Comparison of ENCODE assay signal across 22 cellular contexts in the genomic region with DNA sequence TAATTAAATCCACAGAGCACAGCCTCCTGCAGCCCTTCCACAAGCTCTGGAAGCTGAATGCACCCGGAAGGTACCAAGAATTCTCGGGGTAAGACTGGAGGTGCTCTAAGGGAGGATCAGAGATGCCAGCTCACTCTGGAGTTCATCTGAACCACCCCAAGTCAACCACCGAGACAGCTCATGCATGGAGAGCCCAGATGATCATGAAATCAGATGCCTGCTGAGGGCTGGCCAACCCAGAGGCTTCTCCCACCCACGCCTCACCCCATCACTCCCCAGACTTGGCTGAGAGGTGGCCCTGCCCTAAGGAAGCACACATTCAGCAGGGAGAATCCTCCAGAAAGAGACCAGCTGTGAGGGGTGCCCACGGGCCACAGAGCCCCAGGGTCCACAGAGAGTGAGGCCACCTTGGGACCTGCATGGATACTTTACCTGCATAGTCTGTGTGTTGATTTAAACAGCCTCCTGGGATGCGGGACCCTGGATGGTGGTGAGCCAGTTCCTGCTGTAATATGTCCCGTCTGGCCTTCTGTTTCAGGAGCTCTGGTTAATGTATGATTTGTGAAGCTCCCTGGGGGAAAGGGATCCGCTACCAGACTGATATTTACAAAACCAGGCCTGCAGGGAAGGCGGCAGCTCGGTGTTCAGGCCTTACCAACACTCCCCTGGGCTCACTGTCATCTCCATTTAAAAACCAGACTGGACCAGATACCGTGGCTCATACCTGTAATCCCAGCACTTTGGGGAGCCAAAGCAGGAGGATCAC.
"Had no signal": no experiment of that assay in that cellular context is flagged by ENCODE, and none has a peak within 500 bp of the region (broad histone marks: within the 10 kb centered on the region; RNA-seq: fewer than 3 reads in every experiment).

No MANE protein-coding gene starts in this region.

- H3K4me1 ChIP-seq: suprapubic skin had no signal

- H3K36me3 ChIP-seq: neutrophil, suprapubic skin had no signal

- H3K4me3 Mint-ChIP-seq: activated CD4-positive, alpha-beta T cell treated with anti-CD3 and anti-CD28 coated beads, Interleukin-2, amount 10 ng/mL, durations not matched to agents 7 days and 5 days; activated naive CD8-positive, alpha-beta T cell treated with anti-CD3 and anti-CD28 coated beads for 36 hours; activated T-cell treated with anti-CD3 and anti-CD28 coated beads, Interleukin-2, amount 50 U/mL, for 72 hours; effector memory CD8-positive, alpha-beta T cell; memory B cell; naive thymus-derived CD4-positive, alpha-beta T cell; type B pancreatic cell had no signal

- H3K9me3 ChIP-seq: mucosa of descending colon, neutrophil, suprapubic skin had no signal

- H3K27ac ChIP-seq: neutrophil, skin epidermis, suprapubic skin had no signal

- H3K9me3 Mint-ChIP-seq: activated CD4-positive, alpha-beta T cell treated with anti-CD3 and anti-CD28 coated beads, Interleukin-2, amount 10 ng/mL, durations not matched to agents 7 days and 5 days; activated naive CD8-positive, alpha-beta T cell treated with anti-CD3 and anti-CD28 coated beads for 36 hours; activated T-cell treated with anti-CD3 and anti-CD28 coated beads, Interleukin-2, amount 50 U/mL, for 72 hours; effector memory CD8-positive, alpha-beta T cell; memory B cell; type B pancreatic cell had no signal

- H3K27me3 ChIP-seq: neutrophil had no signal

- H3K36me3 Mint-ChIP-seq: activated naive CD8-positive, alpha-beta T cell treated with anti-CD3 and anti-CD28 coated beads for 36 hours; naive thymus-derived CD4-positive, alpha-beta T cell; type B pancreatic cell had no signal

- H3K4me3 ChIP-seq: mucosa of descending colon, skin epidermis, suprapubic skin had no signal

- H3K4me1 Mint-ChIP-seq: activated CD4-positive, alpha-beta T cell treated with anti-CD3 and anti-CD28 coated beads, Interleukin-2, amount 10 ng/mL, durations not matched to agents 7 days and 5 days had no signal

- DNase-seq: activated CD4-positive, alpha-beta T cell treated with anti-CD3 and anti-CD28 coated beads, Interleukin-2, amount 10 ng/mL, durations not matched to agents 7 days and 5 days; activated CD4-positive, CD25-positive, alpha-beta regulatory T cell; activated CD8-positive, alpha-beta memory T cell treated with anti-CD3 and anti-CD28 coated beads, Interleukin-2, amount 50 U/mL, for 48 hours; activated gamma-delta T cell; activated naive CD8-positive, alpha-beta T cell treated with anti-CD3 and anti-CD28 coated beads for 36 hours; activated T-cell treated with anti-CD3 and anti-CD28 coated beads, Interleukin-2, amount 50 U/mL, for 72 hours; amygdala; dermis blood vessel endothelial cell; effector memory CD8-positive, alpha-beta T cell; foreskin melanocyte; mucosa of descending colon; naive thymus-derived CD4-positive, alpha-beta T cell; retina; stimulated activated CD4-positive, alpha-beta T cell treated with anti-CD3 and anti-CD28 coated beads, Interleukin-15, amount 100 ng/mL, for 24 hours; stimulated activated CD4-positive, alpha-beta T cell treated with anti-CD3 and anti-CD28 coated beads, Interleukin-4, amount 100 ng/mL, for 1 hour; stimulated activated naive CD4-positive, alpha-beta T cell treated with Interleukin-2 at 50 U/mL for 16 hours had no signal

- H3K27ac Mint-ChIP-seq: activated CD4-positive, alpha-beta T cell treated with anti-CD3 and anti-CD28 coated beads, Interleukin-2, amount 10 ng/mL, durations not matched to agents 7 days and 5 days; activated naive CD8-positive, alpha-beta T cell treated with anti-CD3 and anti-CD28 coated beads for 36 hours; activated T-cell treated with anti-CD3 and anti-CD28 coated beads, Interleukin-2, amount 50 U/mL, for 72 hours; memory B cell; naive thymus-derived CD4-positive, alpha-beta T cell; type B pancreatic cell had no signal

- FAIRE-seq: islet of Langerhans had no signal

- ATAC-seq: activated T-cell treated with anti-CD3 and anti-CD28 coated beads, Interleukin-2, amount 50 U/mL, for 72 hours; effector memory CD8-positive, alpha-beta T cell; mucosa of descending colon; naive thymus-derived CD4-positive, alpha-beta T cell had no signal
